18 cellular contexts compared by ENCODE assay signal in the genomic region with DNA sequence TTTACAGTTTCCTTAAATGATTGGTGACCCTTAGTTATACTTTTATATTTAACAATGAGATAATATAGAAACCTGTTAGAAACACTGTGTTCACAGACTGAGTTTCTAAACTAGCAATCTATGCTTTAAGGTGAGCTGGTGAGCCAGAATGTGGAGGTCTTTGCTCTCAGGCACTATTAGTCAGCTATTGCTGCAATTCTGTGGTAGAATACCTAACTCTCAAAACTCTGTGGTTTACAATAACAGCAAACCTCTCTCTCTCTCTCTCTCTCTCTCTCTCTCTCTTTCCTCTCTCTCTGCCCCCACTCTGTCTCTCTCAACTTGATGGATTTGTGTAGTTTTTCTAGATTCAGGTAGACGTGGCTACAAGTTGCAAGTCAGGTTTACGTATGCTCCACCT. TPM values are rescaled to one million over a fixed set of nuclear protein-coding genes. Genes with fewer than 3 reads are reported as not detected.
DNase-seq lines count a peak whose midpoint lies in the region; ATAC-seq and TF ChIP-seq lines count a peak whose summit lies in the region.
"Had no signal": no experiment of that assay in that cellular context is flagged by ENCODE, and none has a peak within 500 bp of the region (broad histone marks: within the 10 kb centered on the region; RNA-seq: fewer than 3 reads in every experiment).

No MANE protein-coding gene starts in this region.

- H3K27ac ChIP-seq in tibial nerve, result no peak overlapping the region
- H3K27ac ChIP-seq: coronary artery, skin epidermis had no signal

- DNase-seq in HCEC 1CT (peak; percentile 24), fibroblast of mammary gland (ENCODE audit: low read depth) (peak; percentile 57), tibial nerve (ENCODE audit: low spot score in 2 of 2) (no peak), G401 (ENCODE audit: low spot score) (no peak), CD14-positive monocyte (ENCODE audit: low spot score) (no peak), medulla oblongata (ENCODE audit: extremely low spot score) (no peak)
- DNase-seq: AML-193, aorta, erythroblast, mucosa of descending colon, NCI-H1417 treated with DMSO at 0.1 percent for 48 hours, NCI-H446 treated with DMSO at 0.1 percent for 48 hours, PC-3, SK-N-SH had no signal

- intact Hi-C loops in CD14-positive monocyte (cut with micrococcal nuclease), result no loop called here

- TF ChIP-seq EP300 in tibial nerve (IDR thresholded peaks at IDR 0.05), result no peak

- peaks cover 0 to 6% (median 0%) of the 10 kb centered on the region in 7 donors for H3K9me3 Mint-ChIP-seq in CD14-positive monocyte

- TF ChIP-seq CTCF in fibroblast of mammary gland (conservative IDR thresholded peaks at IDR 0.05; ENCODE audit: control insufficient read depth, insufficient read depth, low read depth, low read length) (no peak), tibial nerve (IDR thresholded peaks at IDR 0.05) (no peak), CD14-positive monocyte (IDR thresholded peaks at IDR 0.05) (no peak)

- H3K4me1 ChIP-seq in tibial nerve, result no peaks in the 10 kb centered on the region

- H3K27ac Mint-ChIP-seq in CD14-positive monocyte, result no peak overlapping the region

- TF ChIP-seq POLR2A in tibial nerve (IDR thresholded peaks at IDR 0.05), result no peak

- ATAC-seq in GM18907 (IDR thresholded peaks at IDR 0.05; ENCODE audit: unreplicated experiment) (peak; percentile 87), HG03460 (IDR thresholded peaks at IDR 0.05; ENCODE audit: unreplicated experiment) (peak; percentile 85)
- ATAC-seq: mucosa of descending colon, PC-3 had no signal

- no peaks in the 10 kb centered on the region for H3K27me3 ChIP-seq in tibial nerve

- H3K4me1 Mint-ChIP-seq in CD14-positive monocyte, result peaks cover 1% of the 10 kb centered on the region

- no peaks in the 10 kb centered on the region for H3K36me3 Mint-ChIP-seq in CD14-positive monocyte

- H3K9me3 ChIP-seq in tibial nerve, result no peaks in the 10 kb centered on the region
- H3K9me3 ChIP-seq: mucosa of descending colon, SK-N-SH had no signal

- H3K4me3 Mint-ChIP-seq in CD14-positive monocyte, result no peak overlapping the region

- H3K4me3 ChIP-seq in fibroblast of mammary gland (ENCODE audit: control insufficient read depth, low read depth, low read length), result no peak overlapping the region
- no peak overlapping the region for H3K4me3 ChIP-seq in tibial nerve
- H3K4me3 ChIP-seq: coronary artery, mucosa of descending colon, skin epidermis had no signal

- 87 to 98% methylated on average over 2 of the region's 2 CpGs for WGBS in tibial nerve, 2 donors

- H3K27me3 Mint-ChIP-seq in CD14-positive monocyte (ENCODE audit: low read depth in 3 of 3), result peaks cover 0 to 2% (median 2%) of the 10 kb centered on the region in 3 donors

- no peaks in the 10 kb centered on the region for H3K36me3 ChIP-seq in tibial nerve

- in situ Hi-C loops in G401 (cut with HindIII; ENCODE audit: low sequenced_read_pairs), result no loop called here

RNA-seq across cellular contexts. Expression of a gene that starts 17.6 kb away (rescaled TPM):
- total RNA-seq in tibial nerve, result 10 to 100 TPM; 17.3 to 35.0 (median 18.7) TPM
- 13.7 and 14.5 TPM in 2 replicates for total RNA-seq in G401 (2014; rRNA removed; shearing (Covaris generic))
- 10 to 100 TPM in 1 of 2 donors, 1 to 10 TPM in 1; 9.6 to 19.1 TPM for polyA plus RNA-seq in CD14-positive monocyte

Comparison
In these comparisons a context has a peak if more than half of its experiments do, and no peak if none do; other contexts are left out.
1. DNase-seq: peak in HCEC 1CT (single experiment) and fibroblast of mammary gland (single experiment); none in tibial nerve (0 of 2), G401 (single experiment), CD14-positive monocyte (single experiment) and medulla oblongata (single experiment).